Comparison of ENCODE assay signal across 8 cellular contexts in genomic region chr5:168291961-168292782, GRCh38. TPM values are rescaled to one million over a fixed set of nuclear protein-coding genes. Genes with fewer than 3 reads are reported as not detected.
DNase-seq lines count a peak whose midpoint lies in the region; ATAC-seq and TF ChIP-seq lines count a peak whose summit lies in the region.

No MANE protein-coding gene starts in this region.

- H3K4me3 Mint-ChIP-seq in chondrocyte (ENCODE audit: unreplicated experiment): peak overlapping the region; percentile 42

- no peaks in the 10 kb centered on the region for H3K36me3 ChIP-seq in mucosa of descending colon (ENCODE audit: low read depth)

- in situ Hi-C loops in KBM-7 (cut with MboI; ENCODE audit: low pct_unique_long_range_greater_than_20kb, low sequenced_read_pairs): no loop called here

- intact Hi-C loops in mucosa of descending colon (cut with DNase I, micrococcal nuclease): no loop called here

- H3K27me3 Mint-ChIP-seq in chondrocyte (ENCODE audit: low read depth): peaks cover 5% of the 10 kb centered on the region

- peak; percentile 28 for TF ChIP-seq CTCF in chondrocyte (IDR thresholded peaks at IDR 0.05)
- no peak for TF ChIP-seq CTCF in mucosa of descending colon (IDR thresholded peaks at IDR 0.05)

- peaks cover 12% of the 10 kb centered on the region for H3K4me1 ChIP-seq in mucosa of descending colon (ENCODE audit: low read depth)

- DNase-seq in D341Med (ENCODE audit: low spot score): peak; percentile 73
- DNase-seq in KBM-7: peak; percentile 20
- DNase-seq in chondrocyte (ENCODE audit: low spot score): peak; percentile 75
- DNase-seq in mucosa of descending colon: peak; percentile 38 to 65 (median 62)
- DNase-seq in dermis blood vessel endothelial cell: no peak
- no peak for DNase-seq in CD1c-positive myeloid dendritic cell (ENCODE audit: extremely low spot score)
- no peak for DNase-seq in NCI-H1105 (lab: John Stamatoyannopoulos, UW)

- H3K9me3 Mint-ChIP-seq in chondrocyte (ENCODE audit: low read depth): no peaks in the 10 kb centered on the region

- H3K4me3 ChIP-seq in mucosa of descending colon: peak overlapping the region; percentile 40

- ATAC-seq in GM21528 (IDR thresholded peaks at IDR 0.05; ENCODE audit: low FRiP score, unreplicated experiment) (peak; percentile 30), mucosa of descending colon (peak; percentile 25)

- no peaks in the 10 kb centered on the region for H3K36me3 Mint-ChIP-seq in chondrocyte (ENCODE audit: low read depth)

- H3K27ac Mint-ChIP-seq in chondrocyte (ENCODE audit: unreplicated experiment): no peak overlapping the region

- no peaks in the 10 kb centered on the region for H3K9me3 ChIP-seq in mucosa of descending colon

- H3K4me1 Mint-ChIP-seq in chondrocyte (ENCODE audit: low read depth): peaks cover 34% of the 10 kb centered on the region

RNA-seq across cellular contexts. Expression of gene WWC1, which starts 0.7 kb away (rescaled TPM):
- total RNA-seq in chondrocyte: 2.1 to 4.9 TPM (median 2.1 TPM) in 3 replicates
- 10 to 100 TPM; 14.7 to 37.0 (median 17.2) TPM for total RNA-seq in mucosa of descending colon
- 1.1 and 26.2 TPM in 2 replicates for total RNA-seq in dermis blood vessel endothelial cell

Comparison
In these comparisons a context has a peak if more than half of its experiments do, and no peak if none do; other contexts are left out.
1. DNase-seq: peak in D341Med (single experiment), KBM-7 (single experiment), chondrocyte (single experiment) and mucosa of descending colon (3 of 3); none in dermis blood vessel endothelial cell (single experiment), CD1c-positive myeloid dendritic cell (single experiment) and NCI-H1105 (single experiment).